In genomic region chr20:62652894-62653305, GRCh38 we compare ENCODE assay signal across 9 cellular contexts. TPM values are rescaled to one million over a fixed set of nuclear protein-coding genes. Genes with fewer than 3 reads are reported as not detected.
A peak's percentile ranks its signal among the peaks of the same experiment; 100 is the strongest.
DNase-seq lines count a peak whose midpoint lies in the region; ATAC-seq and TF ChIP-seq lines count a peak whose summit lies in the region.
"Had no signal": no experiment of that assay in that cellular context is flagged by ENCODE, and none has a peak within 500 bp of the region (broad histone marks: within the 10 kb centered on the region; RNA-seq: fewer than 3 reads in every experiment).

No MANE protein-coding gene starts in this region.

- H3K27me3 Mint-ChIP-seq in IgD-negative memory B cell (no peaks in the 10 kb centered on the region), osteocyte (ENCODE audit: unreplicated experiment) (no peaks in the 10 kb centered on the region)

- H3K27ac Mint-ChIP-seq in IgD-negative memory B cell (peak overlapping the region; percentile 93 to 99 (median 97)), osteocyte (ENCODE audit: unreplicated experiment) (peak overlapping the region; percentile 96)

- no peaks in the 10 kb centered on the region for H3K9me3 ChIP-seq in A673 (ENCODE audit: low read depth, low read length, poor library complexity, severe bottlenecking)

- no TSS peak for BruUV-seq in A673 (replicated peaks; lab: Mats Ljungman, UMichigan)

- DNase-seq in A673 (ENCODE audit: low spot score), result no peak
- no peak for DNase-seq in epithelial cell of proximal tubule (ENCODE audit: low read depth)
- no peak for DNase-seq in osteocyte (ENCODE audit: extremely low spot score, unreplicated experiment)
- no peak for DNase-seq in NCI-H510A treated with DMSO at 0.1 percent for 48 hours (lab: John Stamatoyannopoulos, UW)
- no peak for DNase-seq in stimulated activated CD4-positive, alpha-beta T cell treated with anti-CD3 and anti-CD28 coated beads, Interleukin-2, amount 100 ng/mL, for 24 hours
- DNase-seq: NCI-H1092 treated with DMSO at 0.1 percent for 48 hours had no signal

- TF ChIP-seq CTCF in A673 (conservative IDR thresholded peaks at IDR 0.05; ENCODE audit: low read depth, low read length), result no peak
- TF ChIP-seq CTCF in epithelial cell of proximal tubule (conservative IDR thresholded peaks at IDR 0.05; ENCODE audit: low read depth, low read length), result no peak
- TF ChIP-seq CTCF in osteocyte (IDR thresholded peaks at IDR 0.05), result no peak

- H3K4me1 Mint-ChIP-seq in IgD-negative memory B cell (peaks cover 10 to 33% (median 20%) of the 10 kb centered on the region in 3 donors), osteocyte (ENCODE audit: unreplicated experiment) (peaks cover 24% of the 10 kb centered on the region)

- peak overlapping the region; percentile 69 for H3K27ac ChIP-seq in A673 (ENCODE audit: low read depth, low read length, poor library complexity, severe bottlenecking)

- H3K4me3 ChIP-seq in A673 (ENCODE audit: low read depth, low read length, poor library complexity, severe bottlenecking) (no peak overlapping the region), epithelial cell of proximal tubule (ENCODE audit: low read depth, low read length) (peak overlapping the region; percentile 28)

- POLR2A ChIA-PET in A673 (lab: Charles Lee; ENCODE audit: low non-redundant PET), result no interaction called here

- H3K36me3 ChIP-seq in A673 (ENCODE audit: insufficient read depth, low read length, poor library complexity, severe bottlenecking), result peaks cover 12% of the 10 kb centered on the region

- peak overlapping the region in 1 of 4 donors; percentile 6 for H3K4me3 Mint-ChIP-seq in IgD-negative memory B cell
- H3K4me3 Mint-ChIP-seq in osteocyte (ENCODE audit: unreplicated experiment), result no peak overlapping the region

- H3K9me3 Mint-ChIP-seq in IgD-negative memory B cell (no peaks in the 10 kb centered on the region), osteocyte (ENCODE audit: unreplicated experiment) (no peaks in the 10 kb centered on the region)

- intact Hi-C loops in A673 (cut with micrococcal nuclease; ENCODE audit: unreplicated experiment), result no loop called here

- CTCF ChIA-PET in A673 (lab: Charles Lee), result no interaction called here

- H3K4me1 ChIP-seq in A673 (ENCODE audit: insufficient read depth, low read length, poor library complexity, severe bottlenecking), result peaks cover 52% of the 10 kb centered on the region

- peaks cover 1% of the 10 kb centered on the region for H3K36me3 Mint-ChIP-seq in IgD-negative memory B cell
- H3K36me3 Mint-ChIP-seq in osteocyte (ENCODE audit: unreplicated experiment), result no peaks in the 10 kb centered on the region

- no peak for ATAC-seq in GM19023 (IDR thresholded peaks at IDR 0.05; ENCODE audit: unreplicated experiment)
- no peak for ATAC-seq in GM21576 (IDR thresholded peaks at IDR 0.05; ENCODE audit: unreplicated experiment)

- H3K27me3 ChIP-seq in A673 (replicated peaks; ENCODE audit: insufficient read depth, low read depth, low read length, poor library complexity), result no peaks in the 10 kb centered on the region

RNA-seq across cellular contexts. Expression of gene SLCO4A1, which starts 10.6 kb away (rescaled TPM):
- 44.5 and 48.8 TPM in 2 replicates for total RNA-seq in A673 (2021)
- polyA plus RNA-seq in IgD-negative memory B cell, result 3.4 TPM
- total RNA-seq in epithelial cell of proximal tubule, result 48.3 and 57.3 TPM in 2 replicates
- 1.2 and 1.5 TPM in 2 replicates for total RNA-seq in osteocyte

RNA-seq across cellular contexts. Expression of gene NTSR1, which starts 55.7 kb away (rescaled TPM):
- total RNA-seq in A673 (2021) (8.7 and 15.9 TPM in 2 replicates), epithelial cell of proximal tubule (0.29 TPM in 1 of 2 replicates, not detected in the other), osteocyte (0.11 and 0.16 TPM in 2 replicates)
- not detected for polyA plus RNA-seq in IgD-negative memory B cell

Comparison
In these comparisons a context has a peak if more than half of its experiments do, and no peak if none do; other contexts are left out.
1. RNA of gene SLCO4A1, which starts 10.6 kb away (total RNA-seq): 48.3 to 57.3 TPM in epithelial cell of proximal tubule and 44.5 to 48.8 TPM in A673; 1.2 to 1.5 TPM in osteocyte; every median in the first group is over 10 times any median in the second.